10 cellular contexts compared by ENCODE assay signal in the genomic region with DNA sequence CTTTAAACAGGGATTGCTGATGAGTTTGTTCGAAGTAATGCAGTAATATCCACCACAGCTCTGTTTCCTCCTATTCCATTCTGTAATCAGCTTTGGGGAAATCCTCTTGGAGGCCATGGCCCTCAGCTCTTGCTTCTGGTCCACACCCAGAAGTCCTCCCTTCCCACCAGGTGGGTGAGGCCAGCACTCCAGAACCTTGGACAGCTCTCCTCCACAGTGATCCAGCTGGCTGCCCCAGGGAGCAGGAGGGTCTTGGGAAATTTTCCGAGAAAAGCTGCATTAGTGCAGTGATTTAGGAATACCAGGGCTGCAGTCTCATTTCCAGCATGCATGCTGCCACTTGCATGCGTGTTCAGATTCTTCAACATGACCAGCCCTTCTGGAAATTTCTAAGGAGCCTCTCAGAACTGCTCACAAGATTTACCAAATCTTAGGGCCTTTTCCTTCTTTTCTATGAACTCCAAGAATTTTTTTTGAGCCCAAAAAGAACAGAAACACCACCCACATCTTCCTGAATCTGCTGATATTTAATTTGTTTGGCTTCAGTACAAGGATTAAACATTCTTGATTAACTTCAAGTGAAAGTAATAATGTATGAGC. TPM values are rescaled to one million over a fixed set of nuclear protein-coding genes. Genes with fewer than 3 reads are reported as not detected.
A peak's percentile ranks its signal among the peaks of the same experiment; 100 is the strongest.
DNase-seq lines count a peak whose midpoint lies in the region; ATAC-seq lines count a peak whose summit lies in the region.
"Had no signal": no experiment of that assay in that cellular context is flagged by ENCODE, and none has a peak within 500 bp of the region (broad histone marks: within the 10 kb centered on the region; RNA-seq: fewer than 3 reads in every experiment).

No MANE protein-coding gene starts in this region.

- no peak for ATAC-seq in activated CD8-positive, alpha-beta memory T cell treated with anti-CD3 and anti-CD28 coated beads, Interleukin-2, amount 10 ng/mL, durations not matched to agents 7 days and 5 days
- no peak for ATAC-seq in left ventricle myocardium superior
- ATAC-seq in GM21619 (IDR thresholded peaks at IDR 0.05; ENCODE audit: unreplicated experiment) = no peak

- peaks cover 14% of the 10 kb centered on the region for H3K4me1 Mint-ChIP-seq in activated CD8-positive, alpha-beta memory T cell treated with anti-CD3 and anti-CD28 coated beads, Interleukin-2, amount 10 ng/mL, durations not matched to agents 7 days and 5 days

- intact Hi-C loops in left ventricle myocardium superior (cut with micrococcal nuclease) = no loop called here

- peak; percentile 51 for DNase-seq in activated CD8-positive, alpha-beta memory T cell treated with anti-CD3 and anti-CD28 coated beads, Interleukin-2, amount 10 ng/mL, durations not matched to agents 7 days and 5 days
- no peak for DNase-seq in activated CD8-positive, alpha-beta memory T cell treated with anti-CD3 and anti-CD28 coated beads, Interleukin-2, amount 50 U/mL, for 48 hours
- DNase-seq in SK-MEL-5 (ENCODE audit: low read depth, low spot score) (peak; percentile 11), left ventricle myocardium superior (peak; percentile 40), smooth muscle cell of the brain vasculature (ENCODE audit: low read depth, low spot score) (peak; percentile 4), COLO668 (lab: John Stamatoyannopoulos, UW; ENCODE audit: unreplicated experiment) (no peak), activated T-cell treated with anti-CD3 and anti-CD28 coated beads for 4 hours (no peak)
- DNase-seq: effector CD4-positive, alpha-beta T cell; NCI-H526 treated with DMSO at 0.1 percent for 48 hours had no signal

- no peak overlapping the region for H3K4me3 Mint-ChIP-seq in activated CD8-positive, alpha-beta memory T cell treated with anti-CD3 and anti-CD28 coated beads, Interleukin-2, amount 10 ng/mL, durations not matched to agents 7 days and 5 days

- CTCF ChIA-PET in activated CD8-positive, alpha-beta memory T cell treated with anti-CD3 and anti-CD28 coated beads, Interleukin-2, amount 10 ng/mL, durations not matched to agents 7 days and 5 days (lab: Charles Lee) = interaction anchor here (0.9 to 4.7 kb wide), 11 partner anchors 8 to 77 kb away, joined by 3 to 19 read pairs (median 4); no protein-coding TSS in a partner anchor

- no peaks in the 10 kb centered on the region for H3K36me3 Mint-ChIP-seq in activated CD8-positive, alpha-beta memory T cell treated with anti-CD3 and anti-CD28 coated beads, Interleukin-2, amount 10 ng/mL, durations not matched to agents 7 days and 5 days

- no peaks in the 10 kb centered on the region for H3K9me3 Mint-ChIP-seq in activated CD8-positive, alpha-beta memory T cell treated with anti-CD3 and anti-CD28 coated beads, Interleukin-2, amount 10 ng/mL, durations not matched to agents 7 days and 5 days (ENCODE audit: low read depth)

- no peak overlapping the region for H3K27ac Mint-ChIP-seq in activated CD8-positive, alpha-beta memory T cell treated with anti-CD3 and anti-CD28 coated beads, Interleukin-2, amount 10 ng/mL, durations not matched to agents 7 days and 5 days

- H3K27me3 Mint-ChIP-seq in activated CD8-positive, alpha-beta memory T cell treated with anti-CD3 and anti-CD28 coated beads, Interleukin-2, amount 10 ng/mL, durations not matched to agents 7 days and 5 days = peaks cover 65% of the 10 kb centered on the region

- in situ Hi-C loops in SK-MEL-5 (cut with HindIII; ENCODE audit: low pct_unique_long_range_greater_than_20kb, low sequenced_read_pairs) = no loop called here

RNA-seq across cellular contexts. Expression of a gene that starts 4.2 kb away (rescaled TPM):
- 1 to 10 TPM; 7.7 to 7.9 TPM for total RNA-seq in activated CD8-positive, alpha-beta memory T cell treated with anti-CD3 and anti-CD28 coated beads, Interleukin-2, amount 10 ng/mL, durations not matched to agents 7 days and 5 days
- 0.03 and 0.77 TPM in 2 replicates for total RNA-seq in SK-MEL-5 (2014; rRNA removed; shearing (Covaris generic))
- 0.44 TPM in 1 of 2 replicates, not detected in the other for polyA plus RNA-seq in SK-MEL-5 (2015; cell fraction: cytosol; rRNA removed)
- not detected in 2 replicates for polyA plus RNA-seq in SK-MEL-5 (2015; cell fraction: nucleus; rRNA removed)
- 1.2 TPM for total RNA-seq in left ventricle myocardium superior

Comparison
In these comparisons a context has a peak if more than half of its experiments do, and no peak if none do; other contexts are left out.
1. DNase-seq: peak in activated CD8-positive, alpha-beta memory T cell treated with anti-CD3 and anti-CD28 coated beads, Interleukin-2, amount 10 ng/mL, durations not matched to agents 7 days and 5 days (single experiment), SK-MEL-5 (single experiment), left ventricle myocardium superior (single experiment) and smooth muscle cell of the brain vasculature (single experiment); none in activated CD8-positive, alpha-beta memory T cell treated with anti-CD3 and anti-CD28 coated beads, Interleukin-2, amount 50 U/mL, for 48 hours (single experiment), COLO668 (single experiment) and activated T-cell treated with anti-CD3 and anti-CD28 coated beads for 4 hours (single experiment).